17 cellular contexts compared by ENCODE assay signal in genomic region chr5:31047621-31048020, GRCh38.
DNase-seq lines count a peak whose midpoint lies in the region; TF ChIP-seq lines count a peak whose summit lies in the region.
"Had no signal": no experiment of that assay in that cellular context is flagged by ENCODE, and none has a peak within 500 bp of the region (broad histone marks: within the 10 kb centered on the region; RNA-seq: fewer than 3 reads in every experiment).

No MANE protein-coding gene starts in this region.

- TF ChIP-seq CTCF in A673 (conservative IDR thresholded peaks at IDR 0.05; ENCODE audit: low read depth, low read length): no peak
- no peak for TF ChIP-seq CTCF in GM13976 (IDR thresholded peaks at IDR 0.05; ENCODE audit: borderline replicate concordance, control extremely low read depth, extremely low read depth, insufficient read depth, missing control alignments)

- H3K4me3 ChIP-seq in A673 (ENCODE audit: low read depth, low read length, poor library complexity, severe bottlenecking): no peak overlapping the region
- H3K4me3 ChIP-seq in HUES48 (ENCODE audit: low read depth, low read length): no peak overlapping the region
- H3K4me3 ChIP-seq in HAP-1: no peak overlapping the region
- H3K4me3 ChIP-seq: BLaER1 treated with 17β-estradiol and CSF1 and Interleukin-3, amounts not matched to agents 10 nM and 100 nM; GM23338; SJCRH30 had no signal

- H3K9ac ChIP-seq in HUES48 (ENCODE audit: low read depth, low read length): no peak overlapping the region
- H3K9ac ChIP-seq: BLaER1 treated with 17β-estradiol and CSF1 and Interleukin-3, amounts not matched to agents 10 nM and 100 nM; KMS-11 had no signal

- H3K4me1 ChIP-seq in A673 (ENCODE audit: insufficient read depth, low read length, poor library complexity, severe bottlenecking): peaks cover 30% of the 10 kb centered on the region
- H3K4me1 ChIP-seq in HUES48 (ENCODE audit: control insufficient read depth, insufficient read depth, low read length): peaks cover 46% of the 10 kb centered on the region
- H3K4me1 ChIP-seq in HAP-1: peaks cover 58% of the 10 kb centered on the region
- H3K4me1 ChIP-seq: BLaER1 treated with 17β-estradiol and CSF1 and Interleukin-3, amounts not matched to agents 10 nM and 100 nM; SJCRH30 had no signal

- no TSS peak for BruUV-seq in A673 (replicated peaks; lab: Mats Ljungman, UMichigan)

- H3K27me3 ChIP-seq in A673 (replicated peaks; ENCODE audit: insufficient read depth, low read depth, low read length, poor library complexity) (no peaks in the 10 kb centered on the region), HUES48 (ENCODE audit: control insufficient read depth, insufficient read depth, low read length) (no peaks in the 10 kb centered on the region), HAP-1 (ENCODE audit: low read depth) (no peaks in the 10 kb centered on the region)
- H3K27me3 ChIP-seq: BLaER1 treated with 17β-estradiol and CSF1 and Interleukin-3, amounts not matched to agents 10 nM and 100 nM; SJCRH30 had no signal

- DNase-seq in A673 (ENCODE audit: low spot score) (peak; percentile 50), NCI-H748 treated with DMSO at 0.1 percent for 48 hours (lab: John Stamatoyannopoulos, UW) (peak; percentile 75), fibroblast of gingiva (ENCODE audit: low read depth) (peak; percentile 27), HK-2 (ENCODE audit: unreplicated experiment) (no peak), GM13976 (ENCODE audit: low spot score) (no peak), HAP-1 (ENCODE audit: low spot score in 2 of 2) (no peak)
- DNase-seq in stimulated activated naive CD4-positive, alpha-beta T cell treated with Interleukin-2 at 50 U/mL for 16 hours (lab: John Stamatoyannopoulos, UW): no peak
- DNase-seq: CD8-positive, alpha-beta T cell; DMS53; EL; NCI-H1436 treated with DMSO at 0.1 percent for 48 hours; NCI-H510A treated with DMSO at 0.1 percent for 48 hours; SJCRH30 had no signal

- CTCF ChIA-PET in A673 (lab: Charles Lee): no interaction called here

- POLR2A ChIA-PET in A673 (lab: Charles Lee; ENCODE audit: low non-redundant PET): no interaction called here

- H3K36me3 ChIP-seq in A673 (ENCODE audit: insufficient read depth, low read length, poor library complexity, severe bottlenecking) (no peaks in the 10 kb centered on the region), HUES48 (ENCODE audit: control insufficient read depth, insufficient read depth, low read length) (no peaks in the 10 kb centered on the region), HAP-1 (replicated peaks) (no peaks in the 10 kb centered on the region)
- H3K36me3 ChIP-seq: BLaER1 treated with 17β-estradiol and CSF1 and Interleukin-3, amounts not matched to agents 10 nM and 100 nM; SJCRH30 had no signal

- in situ Hi-C loops in GM13976 (cut with MboI; ENCODE audit: low sequenced_read_pairs, unreplicated experiment) (no loop called here), HAP-1 (cut with MboI; ENCODE audit: low sequenced_read_pairs) (no loop called here)

- intact Hi-C loops in A673 (cut with micrococcal nuclease; ENCODE audit: unreplicated experiment): no loop called here

- H3K27ac ChIP-seq in A673 (ENCODE audit: low read depth, low read length, poor library complexity, severe bottlenecking): no peak overlapping the region
- H3K27ac ChIP-seq in HUES48 (ENCODE audit: low read depth, low read length): peak overlapping the region; percentile 70
- H3K27ac ChIP-seq: BLaER1 treated with 17β-estradiol and CSF1 and Interleukin-3, amounts not matched to agents 10 nM and 100 nM; KMS-11; SJCRH30 had no signal

- H3K9me3 ChIP-seq in A673 (ENCODE audit: low read depth, low read length, poor library complexity, severe bottlenecking) (no peaks in the 10 kb centered on the region), HUES48 (ENCODE audit: control insufficient read depth, insufficient read depth, low read length) (no peaks in the 10 kb centered on the region), HAP-1 (no peaks in the 10 kb centered on the region)
- H3K9me3 ChIP-seq: BLaER1 treated with 17β-estradiol and CSF1 and Interleukin-3, amounts not matched to agents 10 nM and 100 nM; SJCRH30 had no signal

Comparison
In these comparisons a context has a peak if more than half of its experiments do, and no peak if none do; other contexts are left out.
1. DNase-seq: peak in A673 (single experiment), NCI-H748 treated with DMSO at 0.1 percent for 48 hours (single experiment) and fibroblast of gingiva (single experiment); none in stimulated activated naive CD4-positive, alpha-beta T cell treated with Interleukin-2 at 50 U/mL for 16 hours (single experiment), HK-2 (single experiment), GM13976 (single experiment) and HAP-1 (0 of 2).